ENCODE assay signal across 8 cellular contexts in genomic region chr6:158792505-158792904, GRCh38. TPM values are rescaled to one million over a fixed set of nuclear protein-coding genes. Genes with fewer than 3 reads are reported as not detected.
DNase-seq lines count a peak whose midpoint lies in the region; ATAC-seq and TF ChIP-seq lines count a peak whose summit lies in the region.
"Not testable (repeated sequence)": the region's sequence is repeated elsewhere in the genome, so short reads cannot be mapped to it uniquely, and the experiment has no call there.

No MANE protein-coding gene starts in this region.

- TF ChIP-seq CTCF in HEK293 (tag by site-specific recombination; IDR thresholded peaks at IDR 0.05); SU-DHL-6 (IDR thresholded peaks at IDR 0.05; ENCODE audit: insufficient read depth, low read length, poor library complexity, severe bottlenecking); activated CD8-positive, alpha-beta T cell treated with anti-CD3 and anti-CD28 coated beads for 36 hours (IDR thresholded peaks at IDR 0.05); endothelial cell (IDR thresholded peaks at IDR 0.05; ENCODE audit: unreplicated experiment); natural killer cell (IDR thresholded peaks at IDR 0.05): not testable (repeated sequence)

- H3F3A ChIP-seq in SU-DHL-6 (ENCODE audit: insufficient read depth), result peaks cover 52% of the 10 kb centered on the region

- H3K27ac ChIP-seq in CD4-positive, CD25-positive, alpha-beta regulatory T cell (ENCODE audit: insufficient read depth, low read length, poor library complexity, severe bottlenecking), result peak overlapping the region; percentile 44
- H3K27ac ChIP-seq in HEK293 (ENCODE audit: extremely low read depth, low read depth, low read length), result not testable (repeated sequence)
- H3K27ac ChIP-seq in SU-DHL-6 (ENCODE audit: low read depth, low read length), result peak overlapping the region; percentile 45

- not testable (repeated sequence) for H3K27me3 Mint-ChIP-seq in CD4-positive, CD25-positive, alpha-beta regulatory T cell; activated CD8-positive, alpha-beta T cell treated with anti-CD3 and anti-CD28 coated beads for 36 hours; activated naive CD8-positive, alpha-beta T cell; endothelial cell (ENCODE audit: unreplicated experiment); natural killer cell (ENCODE audit: low read depth in 2 of 2); stimulated activated naive CD8-positive, alpha-beta T cell treated with anti-CD3 and anti-CD28 coated beads, Interleukin-15, Interleukin-2, amounts not matched to agents 100 ng/mL and 50 ng/mL, for 24 hours

- H3K4me2 ChIP-seq in SU-DHL-6 (ENCODE audit: low read depth, low read length, poor library complexity, severe bottlenecking), result peak overlapping the region; percentile 76

- POLR2A ChIA-PET in HEK293 (lab: Yijun Ruan, JAX), result interaction anchor here (0.8 kb wide), 1 partner anchor 8 kb away, joined by 3 read pairs; no protein-coding TSS in a partner anchor
- POLR2A ChIA-PET in activated CD8-positive, alpha-beta T cell treated with anti-CD3 and anti-CD28 coated beads for 36 hours (lab: Charles Lee), result interaction anchor here (0.9 to 1.3 kb wide), 3 partner anchors 15 to 178 kb away, joined by 3 read pairs; no protein-coding TSS in a partner anchor

- peaks cover 29% of the 10 kb centered on the region for H3K36me3 ChIP-seq in CD4-positive, CD25-positive, alpha-beta regulatory T cell (ENCODE audit: control insufficient read depth, insufficient read depth, low read length)
- H3K36me3 ChIP-seq in HEK293 (ENCODE audit: control insufficient read depth in 2 of 2, insufficient read depth in 1 of 2, low read length in 2 of 2) (peaks cover 10 to 24% of the 10 kb centered on the region in 2 experiments), SU-DHL-6 (ENCODE audit: low read length) (peaks cover 29% of the 10 kb centered on the region)

- not testable (repeated sequence) for H3K9ac ChIP-seq in SU-DHL-6 (ENCODE audit: low read length)

- H3K9me3 Mint-ChIP-seq in CD4-positive, CD25-positive, alpha-beta regulatory T cell; activated CD8-positive, alpha-beta T cell treated with anti-CD3 and anti-CD28 coated beads for 36 hours; activated naive CD8-positive, alpha-beta T cell (ENCODE audit: low read depth); endothelial cell (ENCODE audit: unreplicated experiment); natural killer cell; stimulated activated naive CD8-positive, alpha-beta T cell treated with anti-CD3 and anti-CD28 coated beads, Interleukin-15, Interleukin-2, amounts not matched to agents 100 ng/mL and 50 ng/mL, for 24 hours: not testable (repeated sequence)

- not testable (repeated sequence) for H3K27me3 ChIP-seq in CD4-positive, CD25-positive, alpha-beta regulatory T cell (ENCODE audit: control insufficient read depth, insufficient read depth, low read length); SU-DHL-6 (ENCODE audit: low read length)

- CTCF ChIA-PET in HEK293 (lab: Yijun Ruan, JAX), result interaction anchor here (0.6 to 3.0 kb wide), 6 partner anchors 11 to 431 kb away, joined by 3 to 26 read pairs (median 3); no protein-coding TSS in a partner anchor
- CTCF ChIA-PET in activated CD8-positive, alpha-beta T cell treated with anti-CD3 and anti-CD28 coated beads for 36 hours (lab: Charles Lee), result interaction anchor here (0.8 to 5.4 kb wide), 14 partner anchors 11 to 342 kb away, joined by 3 to 34 read pairs (median 4); no protein-coding TSS in a partner anchor

- peaks cover 45% of the 10 kb centered on the region for H4K20me1 ChIP-seq in SU-DHL-6 (ENCODE audit: low read depth, low read length)

- H3K79me2 ChIP-seq in SU-DHL-6 (ENCODE audit: insufficient read depth, low read length), result peaks cover 100% of the 10 kb centered on the region

- intact Hi-C loops in activated CD8-positive, alpha-beta T cell treated with anti-CD3 and anti-CD28 coated beads for 36 hours (cut with micrococcal nuclease), result loop anchor here (5.0 kb wide), 1 partner anchor 180 kb away; no protein-coding TSS in a partner anchor
- intact Hi-C loops in natural killer cell (cut with micrococcal nuclease), result not testable (repeated sequence)

- peak overlapping the region; percentile 63 to 79 (median 78) for H3K27ac Mint-ChIP-seq in CD4-positive, CD25-positive, alpha-beta regulatory T cell
- peak overlapping the region; percentile 69 for H3K27ac Mint-ChIP-seq in activated CD8-positive, alpha-beta T cell treated with anti-CD3 and anti-CD28 coated beads for 36 hours
- H3K27ac Mint-ChIP-seq in activated naive CD8-positive, alpha-beta T cell, result peak overlapping the region; percentile 66
- H3K27ac Mint-ChIP-seq in endothelial cell (ENCODE audit: unreplicated experiment) (peak overlapping the region; percentile 48), natural killer cell (peak overlapping the region in 1 of 2 donors; percentile 36)
- peak overlapping the region; percentile 43 for H3K27ac Mint-ChIP-seq in stimulated activated naive CD8-positive, alpha-beta T cell treated with anti-CD3 and anti-CD28 coated beads, Interleukin-15, Interleukin-2, amounts not matched to agents 100 ng/mL and 50 ng/mL, for 24 hours

- H3K4me1 ChIP-seq in CD4-positive, CD25-positive, alpha-beta regulatory T cell (ENCODE audit: control insufficient read depth, insufficient read depth, low read length, poor library complexity, severe bottlenecking), result peaks cover 84% of the 10 kb centered on the region
- not testable (repeated sequence) for H3K4me1 ChIP-seq in HEK293 (ENCODE audit: control insufficient read depth, insufficient read depth, low read length)

- not testable (repeated sequence) for DNase-seq in CD4-positive, CD25-positive, alpha-beta regulatory T cell; activated CD8-positive, alpha-beta T cell treated with anti-CD3 and anti-CD28 coated beads for 36 hours; endothelial cell (ENCODE audit: low spot score); natural killer cell

- H3K9me3 ChIP-seq in CD4-positive, CD25-positive, alpha-beta regulatory T cell (ENCODE audit: control insufficient read depth in 2 of 2, low read length in 2 of 2); HEK293 (ENCODE audit: control insufficient read depth, insufficient read depth, low read depth, low read length); SU-DHL-6 (ENCODE audit: insufficient read depth, low read length): not testable (repeated sequence)

- H3K4me1 Mint-ChIP-seq in CD4-positive, CD25-positive, alpha-beta regulatory T cell, result peaks cover 58 to 87% (median 73%) of the 10 kb centered on the region in 4 donors
- peaks cover 84% of the 10 kb centered on the region for H3K4me1 Mint-ChIP-seq in activated CD8-positive, alpha-beta T cell treated with anti-CD3 and anti-CD28 coated beads for 36 hours (ENCODE audit: low read depth)
- H3K4me1 Mint-ChIP-seq in activated naive CD8-positive, alpha-beta T cell (ENCODE audit: low read depth), result peaks cover 83% of the 10 kb centered on the region
- H3K4me1 Mint-ChIP-seq in endothelial cell (ENCODE audit: unreplicated experiment) (peaks cover 23% of the 10 kb centered on the region), natural killer cell (peaks cover 53 to 67% of the 10 kb centered on the region in 2 donors)
- H3K4me1 Mint-ChIP-seq in stimulated activated naive CD8-positive, alpha-beta T cell treated with anti-CD3 and anti-CD28 coated beads, Interleukin-15, Interleukin-2, amounts not matched to agents 100 ng/mL and 50 ng/mL, for 24 hours (ENCODE audit: low read depth), result peaks cover 85% of the 10 kb centered on the region

- not testable (repeated sequence) for H2AFZ ChIP-seq in SU-DHL-6 (ENCODE audit: low read depth, low read length, severe bottlenecking)

- peaks cover 13% of the 10 kb centered on the region for H3K36me3 Mint-ChIP-seq in CD4-positive, CD25-positive, alpha-beta regulatory T cell
- H3K36me3 Mint-ChIP-seq in activated CD8-positive, alpha-beta T cell treated with anti-CD3 and anti-CD28 coated beads for 36 hours (ENCODE audit: low read depth), result peaks cover 69% of the 10 kb centered on the region
- peaks cover 16% of the 10 kb centered on the region for H3K36me3 Mint-ChIP-seq in activated naive CD8-positive, alpha-beta T cell
- H3K36me3 Mint-ChIP-seq in endothelial cell (ENCODE audit: low read depth, unreplicated experiment); natural killer cell: not testable (repeated sequence)
- H3K36me3 Mint-ChIP-seq in stimulated activated naive CD8-positive, alpha-beta T cell treated with anti-CD3 and anti-CD28 coated beads, Interleukin-15, Interleukin-2, amounts not matched to agents 100 ng/mL and 50 ng/mL, for 24 hours (ENCODE audit: low read depth), result peaks cover 75% of the 10 kb centered on the region

- ATAC-seq in CD4-positive, CD25-positive, alpha-beta regulatory T cell (ENCODE audit: low read depth in 2 of 2); activated CD8-positive, alpha-beta T cell treated with anti-CD3 and anti-CD28 coated beads for 36 hours; natural killer cell: not testable (repeated sequence)

- H3K4me3 Mint-ChIP-seq in CD4-positive, CD25-positive, alpha-beta regulatory T cell, result peak overlapping the region in 3 of 4 donors; percentile 41 to 64 (median 60)
- H3K4me3 Mint-ChIP-seq in activated CD8-positive, alpha-beta T cell treated with anti-CD3 and anti-CD28 coated beads for 36 hours; endothelial cell (ENCODE audit: unreplicated experiment); stimulated activated naive CD8-positive, alpha-beta T cell treated with anti-CD3 and anti-CD28 coated beads, Interleukin-15, Interleukin-2, amounts not matched to agents 100 ng/mL and 50 ng/mL, for 24 hours: not testable (repeated sequence)
- peak overlapping the region; percentile 54 for H3K4me3 Mint-ChIP-seq in activated naive CD8-positive, alpha-beta T cell
- peak overlapping the region; percentile 21 for H3K4me3 Mint-ChIP-seq in natural killer cell

- H3K4me3 ChIP-seq in CD4-positive, CD25-positive, alpha-beta regulatory T cell (ENCODE audit: low read depth, low read length), result peak overlapping the region; percentile 21
- not testable (repeated sequence) for H3K4me3 ChIP-seq in HEK293 (ENCODE audit: low read depth, low read length); SU-DHL-6 (ENCODE audit: insufficient read depth, low read length, poor library complexity, severe bottlenecking)

- H3K9me2 ChIP-seq in SU-DHL-6 (replicated peaks; ENCODE audit: insufficient read depth, low read length), result not testable (repeated sequence)

RNA-seq across cellular contexts. Expression of gene EZR, which starts 26.7 kb away (rescaled TPM):
- 559 TPM for total RNA-seq in CD4-positive, CD25-positive, alpha-beta regulatory T cell
- polyA plus RNA-seq in CD4-positive, CD25-positive, alpha-beta regulatory T cell, result 100 to 1,000 TPM; 310 to 497 (median 365) TPM
- total RNA-seq in activated CD8-positive, alpha-beta T cell treated with anti-CD3 and anti-CD28 coated beads for 36 hours, result 100 to 1,000 TPM; 199 to 206 TPM
- total RNA-seq in endothelial cell (ENCODE audit: unreplicated experiment) (125 TPM), natural killer cell (100 to 1,000 TPM; 119 to 157 (median 133) TPM)
